Comparison of ENCODE assay signal across 16 cellular contexts in the genomic region with DNA sequence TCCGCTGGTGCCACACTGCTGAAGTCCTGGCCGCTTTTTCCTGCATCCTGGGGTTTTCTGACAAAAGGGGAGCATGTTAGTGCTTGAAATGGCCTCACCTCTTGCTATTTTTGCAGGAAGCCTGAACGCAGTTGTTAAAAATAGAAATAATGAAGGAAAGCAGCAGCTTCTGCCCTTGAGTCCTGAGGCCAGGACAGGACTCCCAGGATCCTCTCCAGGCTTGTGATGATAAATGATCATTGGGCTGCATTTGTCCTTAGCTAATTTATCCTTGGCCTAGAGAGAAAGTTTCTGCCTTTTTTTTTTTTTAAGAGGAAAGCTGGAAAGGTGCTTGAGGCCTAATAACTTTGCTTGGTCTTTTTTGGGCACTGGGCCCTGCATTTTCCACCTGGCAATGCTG. TPM values are rescaled to one million over a fixed set of nuclear protein-coding genes. Genes with fewer than 3 reads are reported as not detected.
DNase-seq lines count a peak whose midpoint lies in the region; ATAC-seq, FAIRE-seq and TF ChIP-seq lines count a peak whose summit lies in the region.
"Had no signal": no experiment of that assay in that cellular context is flagged by ENCODE, and none has a peak within 500 bp of the region (broad histone marks: within the 10 kb centered on the region; RNA-seq: fewer than 3 reads in every experiment).

No MANE protein-coding gene starts in this region.

- H3K4me2 ChIP-seq in H1 (ENCODE audit: insufficient read depth in 1 of 2, low read depth in 2 of 2, low read length in 2 of 2) = no peak overlapping the region
- H3K4me2 ChIP-seq: BLaER1 treated with 17β-estradiol and CSF1 and Interleukin-3, amounts not matched to agents 10 nM and 100 nM had no signal

- no peak overlapping the region for H3K4ac ChIP-seq in H1 (replicated peaks; ENCODE audit: insufficient read length, low read depth, low read length)

- H3K79me2 ChIP-seq in H1 (ENCODE audit: control insufficient read depth in 1 of 2, insufficient read depth in 2 of 2, low read length in 2 of 2) = no peaks in the 10 kb centered on the region

- POLR2A ChIA-PET in H1 (lab: Charles Lee; ENCODE audit: partially characterized antibody) (interaction anchor here (1.1 to 1.2 kb wide), 2 partner anchors 13 to 19 kb away, joined by 3 to 4 read pairs; no protein-coding TSS in a partner anchor), RWPE1 (lab: Yijun Ruan, JAX; ENCODE audit: low non-redundant PET) (no interaction called here)

- H2BK120ac ChIP-seq in H1 (replicated peaks; ENCODE audit: low read depth, low read length) = no peak overlapping the region

- H3K18ac ChIP-seq in H1 (ENCODE audit: extremely low read depth, low read length) = no peak overlapping the region

- peaks cover 0 to 2% of the 10 kb centered on the region in 2 experiments for H4K20me1 ChIP-seq in H1 (replicated peaks in 1 of 2; ENCODE audit: control insufficient read depth in 1 of 2, insufficient read depth in 2 of 2, low read length in 2 of 2)
- H4K20me1 ChIP-seq: BLaER1 treated with 17β-estradiol and CSF1 and Interleukin-3, amounts not matched to agents 10 nM and 100 nM had no signal

- FAIRE-seq in H1 (lab: Jason Lieb, UNC) = no peak
- FAIRE-seq: GM12891, HepG2 had no signal

- H3K56ac ChIP-seq in H1 (replicated peaks; ENCODE audit: insufficient read length, low read depth, low read length) = no peak overlapping the region

- no peak overlapping the region for H4K5ac ChIP-seq in H1 (ENCODE audit: insufficient read length, low read depth, low read length)

- H3K14ac ChIP-seq in H1 (ENCODE audit: insufficient read length) = no peak overlapping the region

- 86% methylated on average over 3 of the region's 3 CpGs; no CpG with 5 or more reads in 1 of the 2 experiments for WGBS in H1 (ENCODE audit: extremely low coverage in 1 of 2, insufficient coverage in 1 of 2, insufficient read length in 1 of 2, insufficient replicate concordance in 2 of 2, low coverage in 1 of 2, low lambda C conversion rate in 2 of 2, missing lambda C conversion rate in 1 of 2), 2 experiments
- WGBS in psoas muscle, 3 donors = 66 to 75% (median 69%) methylated on average over 3 of the region's 3 CpGs

- H3K23ac ChIP-seq in H1 (ENCODE audit: insufficient read length) = no peak overlapping the region

- peaks cover 22% of the 10 kb centered on the region for H3K4me1 ChIP-seq in cardiac muscle cell (ENCODE audit: low read depth)
- no peaks in the 10 kb centered on the region for H3K4me1 ChIP-seq in H1 (replicated peaks in 1 of 4; ENCODE audit: control insufficient read depth in 3 of 4, insufficient read depth in 4 of 4, low read length in 3 of 4)
- peaks cover 10% of the 10 kb centered on the region for H3K4me1 ChIP-seq in psoas muscle
- H3K4me1 ChIP-seq in stomach smooth muscle (ENCODE audit: control insufficient read depth, insufficient read depth, low read length) = peaks cover 26% of the 10 kb centered on the region

- H3K9ac ChIP-seq in H1 (replicated peaks in 1 of 4; ENCODE audit: extremely low read depth in 1 of 4, low read depth in 3 of 4, low read length in 3 of 4) = no peak overlapping the region
- H3K9ac ChIP-seq in stomach smooth muscle (ENCODE audit: low read length in 2 of 2) = peak overlapping the region in 1 of 2 donors; percentile 64
- H3K9ac ChIP-seq: BLaER1 treated with 17β-estradiol and CSF1 and Interleukin-3, amounts not matched to agents 10 nM and 100 nM had no signal

- no peak overlapping the region for H2AK5ac ChIP-seq in H1 (ENCODE audit: low read depth, low read length)

- no peaks in the 10 kb centered on the region for H3K79me1 ChIP-seq in H1 (ENCODE audit: low read depth, low read length)

- H3K4me3 ChIP-seq in cardiac muscle cell = no peak overlapping the region
- no peak overlapping the region for H3K4me3 ChIP-seq in H1 (ENCODE audit: extremely low read depth in 1 of 4, insufficient read depth in 2 of 4, low read depth in 3 of 4, low read length in 4 of 4)
- no peak overlapping the region for H3K4me3 ChIP-seq in psoas muscle
- peak overlapping the region in 1 of 2 donors; percentile 22 for H3K4me3 ChIP-seq in stomach smooth muscle (ENCODE audit: low read length in 2 of 2)
- H3K4me3 ChIP-seq: BLaER1 treated with 17β-estradiol and CSF1 and Interleukin-3, amounts not matched to agents 10 nM and 100 nM had no signal

- no peak for TF ChIP-seq EP300 in H1 (IDR thresholded peaks at IDR 0.05; ENCODE audit: borderline replicate concordance in 1 of 2, low read depth in 2 of 2, low read length in 2 of 2)

- H3K36me3 ChIP-seq in cardiac muscle cell = no peaks in the 10 kb centered on the region
- H3K36me3 ChIP-seq in H1 (ENCODE audit: control insufficient read depth in 2 of 4, insufficient read depth in 4 of 4, low read length in 3 of 4) = no peaks in the 10 kb centered on the region
- H3K36me3 ChIP-seq in psoas muscle (ENCODE audit: insufficient read depth in 1 of 2, low read depth in 1 of 2) = no peaks in the 10 kb centered on the region
- no peaks in the 10 kb centered on the region for H3K36me3 ChIP-seq in stomach smooth muscle (ENCODE audit: control insufficient read depth in 2 of 2, insufficient read depth in 2 of 2, low read length in 2 of 2)
- H3K36me3 ChIP-seq: BLaER1 treated with 17β-estradiol and CSF1 and Interleukin-3, amounts not matched to agents 10 nM and 100 nM had no signal

- no peak for TF ChIP-seq CTCF in cardiac muscle cell (IDR thresholded peaks at IDR 0.05; ENCODE audit: low read depth, low read length)
- TF ChIP-seq CTCF in H1 (IDR thresholded peaks at IDR 0.05; ENCODE audit: control extremely low read depth in 1 of 3, insufficient read depth in 1 of 3, low read depth in 1 of 3, low read length in 3 of 3) = no peak
- no peak for TF ChIP-seq CTCF in psoas muscle (IDR thresholded peaks at IDR 0.05)
- TF ChIP-seq CTCF in omental fat pad (IDR thresholded peaks at IDR 0.05) = no peak
- TF ChIP-seq CTCF in RWPE1 (conservative IDR thresholded peaks at IDR 0.05; ENCODE audit: low read depth) = no peak

- H3K23me2 ChIP-seq in H1 (ENCODE audit: low read depth, low read length) = no peaks in the 10 kb centered on the region

- no peak overlapping the region for H2BK5ac ChIP-seq in H1 (ENCODE audit: low read depth, low read length)

- no peak for TF ChIP-seq RAD21 in H1 (IDR thresholded peaks at IDR 0.05 in 1 of 2, conservative IDR thresholded peaks at IDR 0.05 in 1 of 2; ENCODE audit: low read depth in 2 of 2, low read length in 2 of 2)

- no peak overlapping the region for H2BK20ac ChIP-seq in H1 (ENCODE audit: low read length)

- H4K8ac ChIP-seq in H1 (ENCODE audit: extremely low read depth, insufficient read depth, low read length) = peak overlapping the region; percentile 45

- no peak for ATAC-seq in left ventricle myocardium superior
- peak in 3 of 4 donors; percentile 44 to 52 (median 49) for ATAC-seq in psoas muscle
- ATAC-seq in omental fat pad (ENCODE audit: low FRiP score) = no peak
- ATAC-seq: HCT116, HepG2 had no signal

- peak overlapping the region; percentile 58 for H3K27ac ChIP-seq in cardiac muscle cell
- no peak overlapping the region for H3K27ac ChIP-seq in H1 (ENCODE audit: low read depth, low read length)
- no peak overlapping the region for H3K27ac ChIP-seq in psoas muscle
- H3K27ac ChIP-seq in stomach smooth muscle (ENCODE audit: low read length) = peak overlapping the region; percentile 55
- H3K27ac ChIP-seq in RWPE1 = no peak overlapping the region
- H3K27ac ChIP-seq: BLaER1 treated with 17β-estradiol and CSF1 and Interleukin-3, amounts not matched to agents 10 nM and 100 nM had no signal

- H2BK15ac ChIP-seq in H1 (ENCODE audit: low read length) = no peak overlapping the region

- H4K91ac ChIP-seq in H1 (replicated peaks; ENCODE audit: insufficient read length, low read length) = no peak overlapping the region

- no peak overlapping the region for H2AFZ ChIP-seq in H1 (ENCODE audit: low read length)

- no peak overlapping the region for H2BK12ac ChIP-seq in H1 (ENCODE audit: low read depth, low read length)

- no peak for DNase-seq in cardiac muscle cell (ENCODE audit: low read depth in 1 of 2, low spot score in 1 of 2)
- DNase-seq in left ventricle myocardium superior = no peak
- no peak for DNase-seq in H1 (ENCODE audit: low read depth in 1 of 2, low spot score in 2 of 2)
- no peak for DNase-seq in psoas muscle
- no peak for DNase-seq in omental fat pad (ENCODE audit: low spot score)
- DNase-seq in RWPE1 (ENCODE audit: low spot score) = no peak
- DNase-seq: ACHN; Calu3; CD4-positive, CD25-positive, alpha-beta regulatory T cell; DMS 273 treated with DMSO at 0.1 percent for 48 hours; DMS79 had no signal

- H3K9me3 ChIP-seq in cardiac muscle cell (ENCODE audit: low read depth) (no peaks in the 10 kb centered on the region), H1 (ENCODE audit: insufficient read depth in 2 of 2, low read depth in 1 of 2, low read length in 1 of 2) (no peaks in the 10 kb centered on the region; a peak in 1 of 4 replicates), psoas muscle (no peaks in the 10 kb centered on the region), stomach smooth muscle (ENCODE audit: control insufficient read depth in 2 of 2, low read length in 2 of 2) (no peaks in the 10 kb centered on the region)
- H3K9me3 ChIP-seq: BLaER1 treated with 17β-estradiol and CSF1 and Interleukin-3, amounts not matched to agents 10 nM and 100 nM had no signal

- H3K27me3 ChIP-seq in cardiac muscle cell (no peaks in the 10 kb centered on the region), H1 (replicated peaks in 1 of 4; ENCODE audit: control insufficient read depth in 3 of 4, extremely low read depth in 1 of 4, insufficient read depth in 3 of 4, low read length in 3 of 4) (no peaks in the 10 kb centered on the region; a peak in 1 of 7 replicates), psoas muscle (ENCODE audit: insufficient read depth in 3 of 3, low read length in 2 of 3) (no peaks in the 10 kb centered on the region), stomach smooth muscle (ENCODE audit: control insufficient read depth in 1 of 2, insufficient read depth in 2 of 2, low read length in 2 of 2) (no peaks in the 10 kb centered on the region)

- CTCF ChIA-PET in H1 (lab: Charles Lee; ENCODE audit: partially characterized antibody) = interaction anchor here (0.6 to 1.1 kb wide), 3 partner anchors 12 to 699 kb away, joined by 3 to 4 read pairs (median 3); no protein-coding TSS in a partner anchor
- CTCF ChIA-PET in RWPE1 (lab: Yijun Ruan, JAX) = interaction anchor here (0.6 kb wide), 1 partner anchor 25 kb away, joined by 3 read pairs; no protein-coding TSS in a partner anchor

- intact Hi-C loops in left ventricle myocardium superior (cut with micrococcal nuclease) (no loop called here), psoas muscle (cut with DNase I) (no loop called here)

- no peak for TF ChIP-seq POLR2A in H1 (IDR thresholded peaks at IDR 0.05; ENCODE audit: control extremely low read depth in 1 of 2, low read depth in 2 of 2, low read length in 2 of 2)

RNA-seq across cellular contexts. Expression of a gene that starts 17.7 kb away (rescaled TPM):
- total RNA-seq in cardiac muscle cell (15.0 and 15.7 TPM in 2 replicates), left ventricle myocardium superior (23.8 TPM), psoas muscle (10 to 100 TPM; 28.1 to 47.6 (median 43.6) TPM), omental fat pad (100 to 1,000 TPM in 1 of 4 donors, 10 to 100 TPM in 3; 25.5 to 119 (median 35.8) TPM)
- polyA plus RNA-seq in cardiac muscle cell (3.6 and 4.9 TPM in 2 replicates), H1 (2011; rRNA removed) (9.5 and 13.9 TPM in 2 replicates), psoas muscle (10 to 100 TPM; 15.6 to 18.3 (median 16.5) TPM)
- total RNA-seq in H1 (2021; fragmentation: NEBNext Ultra II Directional; extraction: Animal tissue kit (Norgen Biotek cat#: 25700)) = 34.7 and 34.8 TPM in 2 replicates
- 10.7 TPM for polyA plus RNA-seq in H1 (2011; cell fraction: cytosol; rRNA removed)
- 21.4 TPM for polyA plus RNA-seq in H1 (2011; cell fraction: nucleus; rRNA removed)
- 18.4 to 23.9 TPM (median 19.5 TPM) in 4 replicates for polyA plus RNA-seq in H1 (2012, experiment 1 of 2)
- polyA plus RNA-seq in H1 (2012, experiment 2 of 2) = 17.9 TPM
- polyA plus RNA-seq in H1 (2013, experiment 1 of 2) = 21.3 TPM
- polyA plus RNA-seq in H1 (2013, experiment 2 of 2) = 21.1 TPM
- polyA minus RNA-seq in H1 (2011; rRNA and poly(A)+ RNA removed) = 8.9 and 10.4 TPM in 2 replicates
- 17.1 TPM for polyA minus RNA-seq in H1 (2011; cell fraction: cytosol; rRNA and poly(A)+ RNA removed)
- polyA minus RNA-seq in H1 (2011; cell fraction: nucleus; rRNA and poly(A)+ RNA removed) = 21.8 TPM
- total RNA-seq: CD4-positive, CD25-positive, alpha-beta regulatory T cell had no signal
- polyA plus RNA-seq: CD4-positive, CD25-positive, alpha-beta regulatory T cell had no signal

Comparison
In these comparisons a context has a peak if more than half of its experiments do, and no peak if none do; other contexts are left out.
1. H3K27ac ChIP-seq: peak in cardiac muscle cell (single experiment) and stomach smooth muscle (single experiment); none in H1 (single experiment), psoas muscle (single experiment) and RWPE1 (single experiment).
2. ATAC-seq: peak in psoas muscle (3 of 4); none in left ventricle myocardium superior (single experiment) and omental fat pad (single experiment).